20 cellular contexts compared by ENCODE assay signal in genomic region chr9:130211548-130212226, GRCh38. TPM values are rescaled to one million over a fixed set of nuclear protein-coding genes. Genes with fewer than 3 reads are reported as not detected.
"Had no signal": no experiment of that assay in that cellular context is flagged by ENCODE, and none has a peak within 500 bp of the region (broad histone marks: within the 10 kb centered on the region; RNA-seq: fewer than 3 reads in every experiment).

No MANE protein-coding gene starts in this region.

- H3K36me3 Mint-ChIP-seq: activated naive CD4-positive, alpha-beta T cell treated with anti-CD3 and anti-CD28 coated beads, Interleukin-2, amount 50 U/mL, for 72 hours; immature natural killer cell; naive thymus-derived CD4-positive, alpha-beta T cell; stimulated activated memory B cell treated with anti-CD40 and anti-IgM and Interleukin-4, amounts not matched to agents 10 μg/mL and 1 μg/mL and 100 μg/mL, for 72 hours had no signal

- H3K9me3 Mint-ChIP-seq: activated naive CD4-positive, alpha-beta T cell treated with anti-CD3 and anti-CD28 coated beads, Interleukin-2, amount 50 U/mL, for 72 hours; activated T-helper 1 cell treated with anti-CD3 and anti-CD28 coated beads, Interleukin-12 subunit alpha, Interleukin-12 subunit beta, Interleukin-2, Interleukin-4 antibody, amounts not matched to agents 30 ng/mL and 10 ng/mL and 1 ng/mL, durations not matched to agents 14 hours and 24 hours and 36 hours; immature natural killer cell; stimulated activated memory B cell treated with anti-CD40 and anti-IgM and Interleukin-4, amounts not matched to agents 10 μg/mL and 1 μg/mL and 100 μg/mL, for 72 hours had no signal

- H3K27ac ChIP-seq: gastrocnemius medialis, neutrophil, parathyroid adenoma, tibial nerve, VCaP had no signal

- H3K4me1 ChIP-seq: gastrocnemius medialis, parathyroid adenoma had no signal

- H3K4me3 Mint-ChIP-seq: activated T-helper 1 cell treated with anti-CD3 and anti-CD28 coated beads, Interleukin-12 subunit alpha, Interleukin-12 subunit beta, Interleukin-2, Interleukin-4 antibody, amounts not matched to agents 30 ng/mL and 10 ng/mL and 1 ng/mL, durations not matched to agents 14 hours and 24 hours and 36 hours; immature natural killer cell; naive thymus-derived CD4-positive, alpha-beta T cell; stimulated activated memory B cell treated with anti-CD40 and anti-IgM and Interleukin-4, amounts not matched to agents 10 μg/mL and 1 μg/mL and 100 μg/mL, for 72 hours had no signal

- H3K36me3 ChIP-seq: gastrocnemius medialis, neutrophil, tibial nerve had no signal

- H3K27ac Mint-ChIP-seq: activated naive CD4-positive, alpha-beta T cell treated with anti-CD3 and anti-CD28 coated beads, Interleukin-2, amount 50 U/mL, for 72 hours; activated T-helper 1 cell treated with anti-CD3 and anti-CD28 coated beads, Interleukin-12 subunit alpha, Interleukin-12 subunit beta, Interleukin-2, Interleukin-4 antibody, amounts not matched to agents 30 ng/mL and 10 ng/mL and 1 ng/mL, durations not matched to agents 14 hours and 24 hours and 36 hours; immature natural killer cell; naive thymus-derived CD4-positive, alpha-beta T cell; stimulated activated memory B cell treated with anti-CD40 and anti-IgM and Interleukin-4, amounts not matched to agents 10 μg/mL and 1 μg/mL and 100 μg/mL, for 72 hours had no signal

- H3K79me2 ChIP-seq: parathyroid adenoma had no signal

- H2AFZ ChIP-seq: parathyroid adenoma had no signal

- DNase-seq: activated CD4-positive, alpha-beta T cell treated with anti-CD3 and anti-CD28 coated beads for 1 hour; activated CD4-positive, alpha-beta T cell treated with anti-CD3 and anti-CD28 coated beads, Interleukin-2, amount 50 U/mL, for 4 hours; activated gamma-delta T cell treated with Interleukin-2 at 50 U/mL for 16 hours; erythroblast; gastrocnemius medialis; immature natural killer cell; left ventricle myocardium superior; naive thymus-derived CD4-positive, alpha-beta T cell; stimulated activated CD4-positive, alpha-beta T cell treated with anti-CD3 and anti-CD28 coated beads, Interleukin-4, amount 100 ng/mL, for 24 hours; T1000 had no signal

- H3K27me3 ChIP-seq: tibial nerve had no signal

- H3K4me3 ChIP-seq: gastrocnemius medialis, tibial nerve had no signal

- H3K9ac ChIP-seq: parathyroid adenoma had no signal

- ATAC-seq: activated naive CD4-positive, alpha-beta T cell treated with anti-CD3 and anti-CD28 coated beads, Interleukin-2, amount 50 U/mL, for 72 hours; gastrocnemius medialis; left ventricle myocardium superior; naive thymus-derived CD4-positive, alpha-beta T cell; sciatic nerve had no signal

- H3K9me3 ChIP-seq: gastrocnemius medialis, neutrophil, tibial nerve had no signal

RNA-seq across cellular contexts. Expression of gene NCS1, which starts 39.5 kb away (rescaled TPM):
- polyA plus RNA-seq: naive thymus-derived CD4-positive, alpha-beta T cell had no signal

RNA-seq across cellular contexts. Expression of gene HMCN2, which starts 53.9 kb away (rescaled TPM):
- total RNA-seq: activated naive CD4-positive, alpha-beta T cell treated with anti-CD3 and anti-CD28 coated beads, Interleukin-2, amount 50 U/mL, for 72 hours; activated T-helper 1 cell treated with anti-CD3 and anti-CD28 coated beads, Interleukin-12 subunit alpha, Interleukin-12 subunit beta, Interleukin-2, Interleukin-4 antibody, amounts not matched to agents 30 ng/mL and 10 ng/mL and 1 ng/mL, durations not matched to agents 14 hours and 24 hours and 36 hours; mononuclear cell; naive thymus-derived CD4-positive, alpha-beta T cell; T-helper 1 cell treated with Interleukin-12 subunit alpha and Interleukin-12 subunit beta and Interleukin-4 antibody, amounts not matched to agents 30 ng/mL and 1 ng/mL, for 36 hours had no signal
- polyA plus RNA-seq: immature natural killer cell; naive thymus-derived CD4-positive, alpha-beta T cell had no signal
